ENCODE assay signal across 8 cellular contexts in the genomic region with DNA sequence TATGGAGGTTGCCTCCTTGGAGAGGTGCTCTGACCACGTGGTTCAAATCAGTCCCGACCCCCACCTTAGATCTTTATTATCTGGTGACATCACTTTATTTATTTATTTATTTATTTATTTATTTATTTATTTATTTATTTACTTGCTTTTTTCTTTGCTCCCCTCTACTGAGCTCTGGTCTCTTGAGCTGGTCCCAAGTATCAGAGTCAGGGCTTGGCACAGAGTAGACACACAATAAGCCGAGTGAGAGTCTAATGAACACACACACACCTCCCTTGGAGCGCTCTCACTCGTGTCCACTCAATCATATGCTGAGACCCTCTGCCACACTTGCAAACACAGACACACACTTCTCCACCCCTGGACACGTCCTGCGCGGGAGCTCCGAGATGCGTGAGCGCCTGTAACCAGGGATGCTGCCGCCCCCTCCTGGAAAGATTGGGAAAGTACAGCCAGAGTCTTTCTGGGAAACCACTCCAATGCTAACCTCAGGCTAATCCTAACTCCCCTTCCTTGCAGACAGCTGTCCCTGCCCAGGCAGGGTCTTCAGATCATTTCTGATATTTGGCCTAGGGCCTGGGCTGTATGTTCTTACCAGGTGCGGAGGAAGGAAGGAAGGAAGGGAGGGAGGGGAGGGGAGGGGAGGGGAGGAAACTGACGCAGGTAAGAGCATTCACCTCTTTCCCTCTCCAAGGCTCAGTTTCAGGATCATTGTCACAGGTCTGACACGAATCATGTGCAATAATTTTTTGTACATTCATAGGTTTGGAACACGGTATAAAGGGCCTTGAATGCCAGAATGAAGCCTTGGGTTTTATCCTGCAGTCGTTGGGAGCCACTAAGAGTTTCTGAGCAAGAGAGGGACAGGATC.
A peak's percentile ranks its signal among the peaks of the same experiment; 100 is the strongest.
DNase-seq lines count a peak whose midpoint lies in the region; ATAC-seq, FAIRE-seq and TF ChIP-seq lines count a peak whose summit lies in the region.

No MANE protein-coding gene starts in this region.

- peak; percentile 98 for FAIRE-seq in GM19239 (lab: Jason Lieb, UNC)

- H3K9me3 ChIP-seq in lung (ENCODE audit: control insufficient read depth in 2 of 2, insufficient read depth in 1 of 2, low read length in 1 of 2), result no peaks in the 10 kb centered on the region

- peak; percentile 77 for TF ChIP-seq CTCF in lung (IDR thresholded peaks at IDR 0.05; ENCODE audit: control extremely low read depth, extremely low read depth)

- H3K4me1 ChIP-seq in lung (ENCODE audit: control insufficient read depth in 2 of 2, insufficient read depth in 2 of 2, low read length in 2 of 2), result no peaks in the 10 kb centered on the region

- DNase-seq in AG08396 (ENCODE audit: low spot score) (peak; percentile 82), GM19239 (ENCODE audit: insufficient read length, low spot score) (peak; percentile 71), NCI-H446 (lab: John Stamatoyannopoulos, UW) (peak; percentile 51 to 87), dermis blood vessel endothelial cell (peak; percentile 73), lung (ENCODE audit: low spot score) (peak; percentile 71)
- peak; percentile 46 to 66 for DNase-seq in activated CD4-positive, alpha-beta T cell treated with anti-CD3 and anti-CD28 coated beads, Interleukin-2, amount 50 U/mL, for 24 hours (ENCODE audit: low read depth in 1 of 2, low spot score in 1 of 2)
- DNase-seq in stimulated activated CD8-positive, alpha-beta memory T cell treated with anti-CD3 and anti-CD28 coated beads, Interleukin-12 subunit alpha, Interleukin-12 subunit beta, amount 100 ng/mL, for 24 hours (ENCODE audit: extremely low read depth), result peak; percentile 9

- WGBS in lung, 2 donors, result 23% methylated on average over 17 of the region's 17 CpGs

- no peaks in the 10 kb centered on the region for H3K36me3 ChIP-seq in lung (ENCODE audit: control insufficient read depth in 2 of 2, insufficient read depth in 2 of 2, low read length in 2 of 2)

- no peak overlapping the region for H3K27ac ChIP-seq in lung (ENCODE audit: low read depth in 1 of 2, low read length in 1 of 2)

- no peaks in the 10 kb centered on the region for H3K27me3 ChIP-seq in lung (ENCODE audit: control insufficient read depth, insufficient read depth)

- ATAC-seq in lung (ENCODE audit: insufficient read depth, low FRiP score), result peak; percentile 53
- no peak for ATAC-seq in GM18870 (IDR thresholded peaks at IDR 0.05; ENCODE audit: unreplicated experiment)

- no peak overlapping the region for H3K4me3 ChIP-seq in lung

Comparison
In these comparisons a context has a peak if more than half of its experiments do, and no peak if none do; other contexts are left out.
1. DNase-seq: peak in every context shown above with its lines; median percentile 82 in AG08396; 73 in dermis blood vessel endothelial cell; 71 in GM19239; 71 in lung; 69 in NCI-H446; 56 in activated CD4-positive, alpha-beta T cell treated with anti-CD3 and anti-CD28 coated beads, Interleukin-2, amount 50 U/mL, for 24 hours; 9 in stimulated activated CD8-positive, alpha-beta memory T cell treated with anti-CD3 and anti-CD28 coated beads, Interleukin-12 subunit alpha, Interleukin-12 subunit beta, amount 100 ng/mL, for 24 hours.